Comparison of ENCODE assay signal across 8 cellular contexts in genomic region chr22:30969532-30970355, GRCh38. TPM values are rescaled to one million over a fixed set of nuclear protein-coding genes. Genes with fewer than 3 reads are reported as not detected.
DNase-seq lines count a peak whose midpoint lies in the region; ATAC-seq and TF ChIP-seq lines count a peak whose summit lies in the region.

No MANE protein-coding gene starts in this region.

- peaks cover 0 to 36% (median 5%) of the 10 kb centered on the region in 3 donors for H3K4me1 ChIP-seq in gastroesophageal sphincter
- peaks cover 4% of the 10 kb centered on the region for H3K4me1 ChIP-seq in parathyroid adenoma

- H3K36me3 ChIP-seq in gastroesophageal sphincter, result peaks cover 3 to 37% of the 10 kb centered on the region in 2 donors
- peaks cover 10% of the 10 kb centered on the region for H3K36me3 ChIP-seq in parathyroid adenoma (ENCODE audit: control insufficient read depth, insufficient read depth, low read length)

- DNase-seq in NCI-H1694 treated with DMSO at 0.1 percent for 48 hours (lab: John Stamatoyannopoulos, UW) (peak; percentile 6), NCI-H1694 (lab: John Stamatoyannopoulos, UW) (no peak), NCI-H526 (lab: John Stamatoyannopoulos, UW) (peak; percentile 23 to 74), iPS-NIHi11 (ENCODE audit: low spot score) (no peak)
- DNase-seq in activated T-helper 1 cell treated with anti-CD3 and anti-CD28 coated beads, Interleukin-2, amount 50 U/mL, for 16 hours (ENCODE audit: low read depth in 1 of 2, low spot score in 1 of 2), result peak; percentile 5 to 14

- 3 to 4% methylated on average over 8 to 17 of the region's 49 CpGs for WGBS in gastroesophageal sphincter (ENCODE audit: low coverage in 1 of 2), 2 donors

- H3K9me3 ChIP-seq in gastroesophageal sphincter (peaks cover 0 to 42% (median 0%) of the 10 kb centered on the region in 3 donors), parathyroid adenoma (ENCODE audit: control insufficient read depth, low read length) (peaks cover 17% of the 10 kb centered on the region)

- ATAC-seq in HG02610 (IDR thresholded peaks at IDR 0.05; ENCODE audit: unreplicated experiment), result peak; percentile 30
- peak; percentile 28 for ATAC-seq in gastroesophageal sphincter

- H3K4me3 ChIP-seq in gastroesophageal sphincter, result peak overlapping the region; percentile 41 to 83
- peak overlapping the region; percentile 81 for H3K4me3 ChIP-seq in parathyroid adenoma (ENCODE audit: low read depth, low read length)

- H3K27ac ChIP-seq in gastroesophageal sphincter, result peak overlapping the region; percentile 67 to 97 (median 96)
- H3K27ac ChIP-seq in parathyroid adenoma, result peak overlapping the region; percentile 93

- peak overlapping the region; percentile 80 for H3K9ac ChIP-seq in parathyroid adenoma

- H2AFZ ChIP-seq in parathyroid adenoma, result peak overlapping the region; percentile 83

- TF ChIP-seq POLR2A in gastroesophageal sphincter (IDR thresholded peaks at IDR 0.05), result no peak

- peak in 1 of 4 experiments; percentile 30 for TF ChIP-seq CTCF in gastroesophageal sphincter (IDR thresholded peaks at IDR 0.05)
- no peak for TF ChIP-seq CTCF in parathyroid adenoma (IDR thresholded peaks at IDR 0.05)

- no peak for TF ChIP-seq EP300 in gastroesophageal sphincter (IDR thresholded peaks at IDR 0.05)

- no peaks in the 10 kb centered on the region for H3K27me3 ChIP-seq in gastroesophageal sphincter
- no peaks in the 10 kb centered on the region for H3K27me3 ChIP-seq in parathyroid adenoma (ENCODE audit: control insufficient read depth, insufficient read depth, low read length)

- H3K79me2 ChIP-seq in parathyroid adenoma, result peaks cover 13% of the 10 kb centered on the region

- peak overlapping the region; percentile 80 for H3K4me2 ChIP-seq in parathyroid adenoma (ENCODE audit: low read length)

RNA-seq across cellular contexts. Expression of gene TUG1, which starts 0.7 kb away (rescaled TPM):
- total RNA-seq in gastroesophageal sphincter, result 10 to 100 TPM; 53.8 to 89.8 (median 66.1) TPM

RNA-seq across cellular contexts. Expression of gene MORC2, which starts 1.2 kb away (rescaled TPM):
- 10 to 100 TPM; 11.3 to 36.0 (median 29.6) TPM for total RNA-seq in gastroesophageal sphincter

Comparison
In these comparisons a context has a peak if more than half of its experiments do, and no peak if none do; other contexts are left out.
1. DNase-seq: peak in NCI-H1694 treated with DMSO at 0.1 percent for 48 hours (single experiment), NCI-H526 (2 of 2) and activated T-helper 1 cell treated with anti-CD3 and anti-CD28 coated beads, Interleukin-2, amount 50 U/mL, for 16 hours (2 of 2); none in NCI-H1694 (single experiment) and iPS-NIHi11 (single experiment).